ENCODE assay signal across 1 cellular context in the genomic region with DNA sequence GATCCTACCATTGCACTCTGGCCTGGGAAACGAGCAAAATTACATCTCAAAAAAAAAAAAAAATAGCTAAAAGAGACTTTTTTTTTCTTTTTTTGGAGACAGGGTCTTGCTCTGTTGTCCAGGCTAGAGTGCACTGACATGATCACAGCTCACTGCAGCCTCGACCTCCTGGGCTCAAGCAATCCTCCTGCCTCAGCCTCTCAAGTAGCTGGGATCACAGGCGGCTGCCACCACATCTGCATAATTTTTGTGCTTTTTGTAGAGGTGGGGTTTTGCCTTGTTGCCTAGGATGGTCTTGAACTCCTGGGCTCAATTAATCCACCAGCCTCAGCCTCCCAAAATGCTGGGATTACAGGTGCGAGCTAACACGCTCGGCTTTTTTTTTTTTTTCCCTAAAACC.
TF ChIP-seq lines count a peak whose summit lies in the region.

No MANE protein-coding gene starts in this region.

TF ChIP-seq in HepG2, 621 proteins besides CTCF, POLR2A, EP300 and RAD21 (continued from another document):
- TF ChIP-seq, protein P1, sequence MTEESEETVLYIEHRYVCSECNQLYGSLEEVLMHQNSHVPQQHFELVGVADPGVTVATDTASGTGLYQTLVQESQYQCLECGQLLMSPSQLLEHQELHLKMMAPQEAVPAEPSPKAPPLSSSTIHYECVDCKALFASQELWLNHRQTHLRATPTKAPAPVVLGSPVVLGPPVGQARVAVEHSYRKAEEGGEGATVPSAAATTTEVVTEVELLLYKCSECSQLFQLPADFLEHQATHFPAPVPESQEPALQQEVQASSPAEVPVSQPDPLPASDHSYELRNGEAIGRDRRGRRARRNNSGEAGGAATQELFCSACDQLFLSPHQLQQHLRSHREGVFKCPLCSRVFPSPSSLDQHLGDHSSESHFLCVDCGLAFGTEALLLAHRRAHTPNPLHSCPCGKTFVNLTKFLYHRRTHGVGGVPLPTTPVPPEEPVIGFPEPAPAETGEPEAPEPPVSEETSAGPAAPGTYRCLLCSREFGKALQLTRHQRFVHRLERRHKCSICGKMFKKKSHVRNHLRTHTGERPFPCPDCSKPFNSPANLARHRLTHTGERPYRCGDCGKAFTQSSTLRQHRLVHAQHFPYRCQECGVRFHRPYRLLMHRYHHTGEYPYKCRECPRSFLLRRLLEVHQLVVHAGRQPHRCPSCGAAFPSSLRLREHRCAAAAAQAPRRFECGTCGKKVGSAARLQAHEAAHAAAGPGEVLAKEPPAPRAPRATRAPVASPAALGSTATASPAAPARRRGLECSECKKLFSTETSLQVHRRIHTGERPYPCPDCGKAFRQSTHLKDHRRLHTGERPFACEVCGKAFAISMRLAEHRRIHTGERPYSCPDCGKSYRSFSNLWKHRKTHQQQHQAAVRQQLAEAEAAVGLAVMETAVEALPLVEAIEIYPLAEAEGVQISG (CRISPR knock-in tag; IDR thresholded peaks at IDR 0.05) = 0 out of 2 replicates have a peak, but pooled peaks have one; percentile 21
- TF ChIP-seq ZNF572 (CRISPR knock-in tag; IDR thresholded peaks at IDR 0.05) (0 out of 2 replicates have a peak, but pooled peaks have one; percentile 26), ZNF121 (CRISPR knock-in tag; IDR thresholded peaks at IDR 0.05) (peak; percentile 88), GATAD1 (CRISPR knock-in tag; IDR thresholded peaks at IDR 0.05) (no peak), ZNF788 (CRISPR knock-in tag; IDR thresholded peaks at IDR 0.05; ENCODE audit: borderline replicate concordance) (0 out of 2 replicates have a peak, but pooled peaks have one; percentile 28), ZNF747 (CRISPR knock-in tag; IDR thresholded peaks at IDR 0.05; ENCODE audit: borderline replicate concordance) (0 out of 2 replicates have a peak, but pooled peaks have one; percentile 26), NRL (CRISPR knock-in tag; IDR thresholded peaks at IDR 0.05; ENCODE audit: borderline replicate concordance) (peak; percentile 91), ZNF891 (CRISPR knock-in tag; IDR thresholded peaks at IDR 0.05) (peak; percentile 65; the same call in 1 of the 2 replicates), ZMYM3 (CRISPR knock-in tag; IDR thresholded peaks at IDR 0.05) (peak; percentile 67), ZNF329 (CRISPR knock-in tag; IDR thresholded peaks at IDR 0.05; ENCODE audit: low read depth) (0 out of 2 replicates have a peak, but pooled peaks have one; percentile 64), EED (CRISPR knock-in tag; IDR thresholded peaks at IDR 0.05) (0 out of 2 replicates have a peak, but pooled peaks have one; percentile 75), LCORL (IDR thresholded peaks at IDR 0.05) (no peak), LCORL (CRISPR knock-in tag; IDR thresholded peaks at IDR 0.05) (no peak), ZNF772 (CRISPR knock-in tag; IDR thresholded peaks at IDR 0.05) (peak; percentile 50; the same call in 1 of the 2 replicates), GTF3A (CRISPR knock-in tag; conservative IDR thresholded peaks at IDR 0.05) (no peak), ZNF224 (CRISPR knock-in tag; IDR thresholded peaks at IDR 0.05) (0 out of 2 replicates have a peak, but pooled peaks have one; percentile 30)
- TF ChIP-seq, protein P2, sequence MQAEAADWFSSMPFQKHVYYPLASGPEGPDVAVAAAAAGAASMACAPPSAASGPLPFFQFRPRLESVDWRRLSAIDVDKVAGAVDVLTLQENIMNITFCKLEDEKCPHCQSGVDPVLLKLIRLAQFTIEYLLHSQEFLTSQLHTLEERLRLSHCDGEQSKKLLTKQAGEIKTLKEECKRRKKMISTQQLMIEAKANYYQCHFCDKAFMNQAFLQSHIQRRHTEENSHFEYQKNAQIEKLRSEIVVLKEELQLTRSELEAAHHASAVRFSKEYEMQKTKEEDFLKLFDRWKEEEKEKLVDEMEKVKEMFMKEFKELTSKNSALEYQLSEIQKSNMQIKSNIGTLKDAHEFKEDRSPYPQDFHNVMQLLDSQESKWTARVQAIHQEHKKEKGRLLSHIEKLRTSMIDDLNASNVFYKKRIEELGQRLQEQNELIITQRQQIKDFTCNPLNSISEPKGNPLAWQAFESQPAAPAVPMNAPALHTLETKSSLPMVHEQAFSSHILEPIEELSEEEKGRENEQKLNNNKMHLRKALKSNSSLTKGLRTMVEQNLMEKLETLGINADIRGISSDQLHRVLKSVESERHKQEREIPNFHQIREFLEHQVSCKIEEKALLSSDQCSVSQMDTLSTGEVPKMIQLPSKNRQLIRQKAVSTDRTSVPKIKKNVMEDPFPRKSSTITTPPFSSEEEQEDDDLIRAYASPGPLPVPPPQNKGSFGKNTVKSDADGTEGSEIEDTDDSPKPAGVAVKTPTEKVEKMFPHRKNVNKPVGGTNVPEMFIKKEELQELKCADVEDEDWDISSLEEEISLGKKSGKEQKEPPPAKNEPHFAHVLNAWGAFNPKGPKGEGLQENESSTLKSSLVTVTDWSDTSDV (CRISPR knock-in tag; IDR thresholded peaks at IDR 0.05) = 0 out of 2 replicates have a peak, but pooled peaks have one; percentile 73
- TF ChIP-seq, protein P3, sequence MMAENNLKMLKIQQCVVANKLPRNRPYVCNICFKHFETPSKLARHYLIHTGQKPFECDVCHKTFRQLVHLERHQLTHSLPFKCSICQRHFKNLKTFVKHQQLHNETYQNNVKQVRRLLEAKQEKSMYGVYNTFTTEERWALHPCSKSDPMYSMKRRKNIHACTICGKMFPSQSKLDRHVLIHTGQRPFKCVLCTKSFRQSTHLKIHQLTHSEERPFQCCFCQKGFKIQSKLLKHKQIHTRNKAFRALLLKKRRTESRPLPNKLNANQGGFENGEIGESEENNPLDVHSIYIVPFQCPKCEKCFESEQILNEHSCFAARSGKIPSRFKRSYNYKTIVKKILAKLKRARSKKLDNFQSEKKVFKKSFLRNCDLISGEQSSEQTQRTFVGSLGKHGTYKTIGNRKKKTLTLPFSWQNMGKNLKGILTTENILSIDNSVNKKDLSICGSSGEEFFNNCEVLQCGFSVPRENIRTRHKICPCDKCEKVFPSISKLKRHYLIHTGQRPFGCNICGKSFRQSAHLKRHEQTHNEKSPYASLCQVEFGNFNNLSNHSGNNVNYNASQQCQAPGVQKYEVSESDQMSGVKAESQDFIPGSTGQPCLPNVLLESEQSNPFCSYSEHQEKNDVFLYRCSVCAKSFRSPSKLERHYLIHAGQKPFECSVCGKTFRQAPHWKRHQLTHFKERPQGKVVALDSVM (CRISPR knock-in tag; IDR thresholded peaks at IDR 0.05) = 0 out of 2 replicates have a peak, but pooled peaks have one; percentile 36
- TF ChIP-seq, protein P4, sequence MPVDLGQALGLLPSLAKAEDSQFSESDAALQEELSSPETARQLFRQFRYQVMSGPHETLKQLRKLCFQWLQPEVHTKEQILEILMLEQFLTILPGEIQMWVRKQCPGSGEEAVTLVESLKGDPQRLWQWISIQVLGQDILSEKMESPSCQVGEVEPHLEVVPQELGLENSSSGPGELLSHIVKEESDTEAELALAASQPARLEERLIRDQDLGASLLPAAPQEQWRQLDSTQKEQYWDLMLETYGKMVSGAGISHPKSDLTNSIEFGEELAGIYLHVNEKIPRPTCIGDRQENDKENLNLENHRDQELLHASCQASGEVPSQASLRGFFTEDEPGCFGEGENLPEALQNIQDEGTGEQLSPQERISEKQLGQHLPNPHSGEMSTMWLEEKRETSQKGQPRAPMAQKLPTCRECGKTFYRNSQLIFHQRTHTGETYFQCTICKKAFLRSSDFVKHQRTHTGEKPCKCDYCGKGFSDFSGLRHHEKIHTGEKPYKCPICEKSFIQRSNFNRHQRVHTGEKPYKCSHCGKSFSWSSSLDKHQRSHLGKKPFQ (CRISPR knock-in tag; IDR thresholded peaks at IDR 0.05; ENCODE audit: insufficient replicate concordance) = peak; percentile 58
- TF ChIP-seq, protein P5, sequence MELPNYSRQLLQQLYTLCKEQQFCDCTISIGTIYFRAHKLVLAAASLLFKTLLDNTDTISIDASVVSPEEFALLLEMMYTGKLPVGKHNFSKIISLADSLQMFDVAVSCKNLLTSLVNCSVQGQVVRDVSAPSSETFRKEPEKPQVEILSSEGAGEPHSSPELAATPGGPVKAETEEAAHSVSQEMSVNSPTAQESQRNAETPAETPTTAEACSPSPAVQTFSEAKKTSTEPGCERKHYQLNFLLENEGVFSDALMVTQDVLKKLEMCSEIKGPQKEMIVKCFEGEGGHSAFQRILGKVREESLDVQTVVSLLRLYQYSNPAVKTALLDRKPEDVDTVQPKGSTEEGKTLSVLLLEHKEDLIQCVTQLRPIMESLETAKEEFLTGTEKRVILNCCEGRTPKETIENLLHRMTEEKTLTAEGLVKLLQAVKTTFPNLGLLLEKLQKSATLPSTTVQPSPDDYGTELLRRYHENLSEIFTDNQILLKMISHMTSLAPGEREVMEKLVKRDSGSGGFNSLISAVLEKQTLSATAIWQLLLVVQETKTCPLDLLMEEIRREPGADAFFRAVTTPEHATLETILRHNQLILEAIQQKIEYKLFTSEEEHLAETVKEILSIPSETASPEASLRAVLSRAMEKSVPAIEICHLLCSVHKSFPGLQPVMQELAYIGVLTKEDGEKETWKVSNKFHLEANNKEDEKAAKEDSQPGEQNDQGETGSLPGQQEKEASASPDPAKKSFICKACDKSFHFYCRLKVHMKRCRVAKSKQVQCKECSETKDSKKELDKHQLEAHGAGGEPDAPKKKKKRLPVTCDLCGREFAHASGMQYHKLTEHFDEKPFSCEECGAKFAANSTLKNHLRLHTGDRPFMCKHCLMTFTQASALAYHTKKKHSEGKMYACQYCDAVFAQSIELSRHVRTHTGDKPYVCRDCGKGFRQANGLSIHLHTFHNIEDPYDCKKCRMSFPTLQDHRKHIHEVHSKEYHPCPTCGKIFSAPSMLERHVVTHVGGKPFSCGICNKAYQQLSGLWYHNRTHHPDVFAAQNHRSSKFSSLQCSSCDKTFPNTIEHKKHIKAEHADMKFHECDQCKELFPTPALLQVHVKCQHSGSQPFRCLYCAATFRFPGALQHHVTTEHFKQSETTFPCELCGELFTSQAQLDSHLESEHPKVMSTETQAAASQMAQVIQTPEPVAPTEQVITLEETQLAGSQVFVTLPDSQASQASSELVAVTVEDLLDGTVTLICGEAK (IDR thresholded peaks at IDR 0.05) = no peak
- TF ChIP-seq, protein P5 (CRISPR knock-in tag; IDR thresholded peaks at IDR 0.05) = peak; percentile 74; the same call in 1 of the 2 replicates
